ENCODE assay signal across 25 cellular contexts in genomic region chr2:107312240-107312639, GRCh38.
A peak's percentile ranks its signal among the peaks of the same experiment; 100 is the strongest.
DNase-seq lines count a peak whose midpoint lies in the region; ATAC-seq, FAIRE-seq and TF ChIP-seq lines count a peak whose summit lies in the region.
"Had no signal": no experiment of that assay in that cellular context is flagged by ENCODE, and none has a peak within 500 bp of the region (broad histone marks: within the 10 kb centered on the region; RNA-seq: fewer than 3 reads in every experiment).

No MANE protein-coding gene starts in this region.

- H3F3A ChIP-seq in GM23338 (replicated peaks; ENCODE audit: low read depth) = no peaks in the 10 kb centered on the region
- no peaks in the 10 kb centered on the region for H3F3A ChIP-seq in SK-N-SH (replicated peaks; ENCODE audit: insufficient read depth)

- no peaks in the 10 kb centered on the region for H3K4me1 Mint-ChIP-seq in GM23338

- H3K9me2 ChIP-seq in GM23338 (ENCODE audit: insufficient read depth) (no peaks in the 10 kb centered on the region), SK-N-SH (no peaks in the 10 kb centered on the region)

- 37% methylated on average over 4 of the region's 4 CpGs for WGBS in SK-N-SH (ENCODE audit: low lambda C conversion rate)
- WGBS in adrenal gland, 4 donors = 82 to 92% (median 85%) methylated on average over 4 of the region's 4 CpGs

- TF ChIP-seq CTCF in BE2C (IDR thresholded peaks at IDR 0.05; ENCODE audit: low read depth, low read length) (no peak), GM23338 (conservative IDR thresholded peaks at IDR 0.05; ENCODE audit: low read depth in 2 of 2) (no peak), SK-N-SH (IDR thresholded peaks at IDR 0.05) (no peak), adrenal gland (IDR thresholded peaks at IDR 0.05) (no peak), kidney (IDR thresholded peaks at IDR 0.05; ENCODE audit: borderline replicate concordance, extremely low read depth, insufficient read depth) (no peak)

- 0 out of 2 replicates have a peak overlapping the region, but pooled peaks have one; percentile 28 for H2AFZ ChIP-seq in GM23338
- H2AFZ ChIP-seq in SK-N-SH (ENCODE audit: low read depth) = no peak overlapping the region

- no peak overlapping the region for H3K4me3 Mint-ChIP-seq in GM23338
- H3K4me3 Mint-ChIP-seq: CD4-positive, alpha-beta T cell; CD8-positive, alpha-beta T cell had no signal

- H3K9me3 ChIP-seq in BE2C (no peaks in the 10 kb centered on the region), SK-N-SH (no peaks in the 10 kb centered on the region), adrenal gland (replicated peaks in 1 of 3) (no peaks in the 10 kb centered on the region), kidney (ENCODE audit: control insufficient read depth in 1 of 2, low read length in 2 of 2) (no peaks in the 10 kb centered on the region)
- H3K9me3 ChIP-seq: BLaER1 treated with 17β-estradiol and CSF1 and Interleukin-3, amounts not matched to agents 10 nM and 100 nM; Caco-2 had no signal

- no peaks in the 10 kb centered on the region for H3K27me3 ChIP-seq in BE2C
- H3K27me3 ChIP-seq in GM23338 (ENCODE audit: insufficient read depth) = no peaks in the 10 kb centered on the region
- no peaks in the 10 kb centered on the region for H3K27me3 ChIP-seq in SK-N-SH (ENCODE audit: insufficient read depth)
- no peaks in the 10 kb centered on the region for H3K27me3 ChIP-seq in adrenal gland
- H3K27me3 ChIP-seq: BLaER1 treated with 17β-estradiol and CSF1 and Interleukin-3, amounts not matched to agents 10 nM and 100 nM had no signal

- H3K4me2 ChIP-seq in GM23338 (no peak overlapping the region), SK-N-SH (no peak overlapping the region)
- H3K4me2 ChIP-seq: BLaER1 treated with 17β-estradiol and CSF1 and Interleukin-3, amounts not matched to agents 10 nM and 100 nM had no signal

- no peaks in the 10 kb centered on the region for H3K4me1 ChIP-seq in BE2C
- H3K4me1 ChIP-seq in GM23338 (ENCODE audit: insufficient read depth) = no peaks in the 10 kb centered on the region
- H3K4me1 ChIP-seq in SK-N-SH (ENCODE audit: control insufficient read depth in 1 of 2, insufficient read depth in 2 of 2, low read depth in 1 of 2, low read length in 1 of 2) = peaks cover 0 to 4% of the 10 kb centered on the region in 2 experiments; a peak in 1 of 4 replicates
- H3K4me1 ChIP-seq in adrenal gland (replicated peaks in 1 of 2) = no peaks in the 10 kb centered on the region
- H3K4me1 ChIP-seq in kidney (ENCODE audit: control insufficient read depth in 1 of 2, insufficient read depth in 1 of 2, low read depth in 1 of 2, low read length in 2 of 2) = no peaks in the 10 kb centered on the region
- H3K4me1 ChIP-seq: BLaER1 treated with 17β-estradiol and CSF1 and Interleukin-3, amounts not matched to agents 10 nM and 100 nM; Caco-2 had no signal

- peaks cover 4% of the 10 kb centered on the region; the same call in 1 of the 3 replicates for H3K36me3 Mint-ChIP-seq in GM23338 (ENCODE audit: low read depth)
- H3K36me3 Mint-ChIP-seq: CD8-positive, alpha-beta T cell had no signal

- POLR2A ChIA-PET in SK-N-SH (lab: Yijun Ruan, JAX) = interaction anchor here (0.7 kb wide), 1 partner anchor 255 kb away, joined by 3 read pairs; no protein-coding TSS in a partner anchor

- H3K4me3 ChIP-seq in BE2C (ENCODE audit: low read depth, low read length) = no peak overlapping the region
- H3K4me3 ChIP-seq in GM23338 = no peak overlapping the region
- H3K4me3 ChIP-seq in SK-N-SH (ENCODE audit: low read depth in 2 of 2, low read length in 1 of 2) = no peak overlapping the region
- H3K4me3 ChIP-seq in adrenal gland = no peak overlapping the region
- H3K4me3 ChIP-seq in kidney (ENCODE audit: low read length in 2 of 2) = no peak overlapping the region
- H3K4me3 ChIP-seq: BLaER1 treated with 17β-estradiol and CSF1 and Interleukin-3, amounts not matched to agents 10 nM and 100 nM; GM12878 had no signal

- H4K20me1 ChIP-seq in GM23338 (replicated peaks; ENCODE audit: insufficient read depth) (no peaks in the 10 kb centered on the region), SK-N-SH (ENCODE audit: insufficient read depth) (no peaks in the 10 kb centered on the region)
- H4K20me1 ChIP-seq: BLaER1 treated with 17β-estradiol and CSF1 and Interleukin-3, amounts not matched to agents 10 nM and 100 nM had no signal

- peak; percentile 17 for DNase-seq in BE2C
- DNase-seq in GM23338 (ENCODE audit: low spot score) = no peak
- peak; percentile 81 for DNase-seq in NCI-H1694 treated with DMSO at 0.1 percent for 48 hours (lab: John Stamatoyannopoulos, UW)
- peak; percentile 44 for DNase-seq in SK-N-SH
- DNase-seq in adrenal gland = no peak
- DNase-seq in stimulated activated CD8-positive, alpha-beta memory T cell treated with anti-CD3 and anti-CD28 coated beads, Interleukin-4, amount 100 ng/mL, for 48 hours = no peak
- no peak for DNase-seq in kidney
- DNase-seq in stimulated activated CD4-positive, alpha-beta T cell treated with anti-CD3 and anti-CD28 coated beads, Interleukin-4, amount 100 ng/mL, for 1 hour = no peak
- DNase-seq: 8988T; ACHN; Caco-2; Calu3; CD4-positive, alpha-beta T cell; CD8-positive, alpha-beta T cell; DND-41; EL; GDM1 had no signal

- H3K79me2 ChIP-seq in GM23338 (replicated peaks; ENCODE audit: insufficient read depth) = no peaks in the 10 kb centered on the region
- H3K79me2 ChIP-seq in SK-N-SH (ENCODE audit: insufficient read depth) = no peaks in the 10 kb centered on the region

- H3K36me3 ChIP-seq in BE2C (no peaks in the 10 kb centered on the region), GM23338 (ENCODE audit: insufficient read depth) (no peaks in the 10 kb centered on the region), SK-N-SH (replicated peaks in 1 of 2; ENCODE audit: control insufficient read depth in 1 of 2, insufficient read depth in 2 of 2, low read length in 1 of 2) (no peaks in the 10 kb centered on the region), adrenal gland (replicated peaks in 1 of 2) (no peaks in the 10 kb centered on the region), kidney (ENCODE audit: control insufficient read depth in 1 of 2, insufficient read depth in 2 of 2, low read length in 2 of 2) (no peaks in the 10 kb centered on the region)
- H3K36me3 ChIP-seq: BLaER1 treated with 17β-estradiol and CSF1 and Interleukin-3, amounts not matched to agents 10 nM and 100 nM had no signal

- no peak for FAIRE-seq in kidney (lab: Jason Lieb, UNC)
- FAIRE-seq: A204.1, D721Med, GM12878, GM12892, GM18507, GM19239 had no signal

- no peak; the same call in 1 of the 2 replicates for TF ChIP-seq RAD21 in SK-N-SH (IDR thresholded peaks at IDR 0.05; ENCODE audit: low read length)

- ATAC-seq in GM23338 = no peak
- ATAC-seq: CD8-positive, alpha-beta T cell; GM12878 had no signal

- CTCF ChIA-PET in SK-N-SH (lab: Yijun Ruan, JAX) = no interaction called here

- peak in 1 of 2 experiments; percentile 89; a peak in 2 of 4 replicates for TF ChIP-seq EP300 in SK-N-SH (IDR thresholded peaks at IDR 0.05; ENCODE audit: borderline replicate concordance in 1 of 2, low read depth in 1 of 2, low read length in 1 of 2)

- H3K9ac ChIP-seq in SK-N-SH = no peak overlapping the region
- H3K9ac ChIP-seq in kidney (ENCODE audit: low read length in 2 of 2) = no peak overlapping the region
- H3K9ac ChIP-seq: BLaER1 treated with 17β-estradiol and CSF1 and Interleukin-3, amounts not matched to agents 10 nM and 100 nM had no signal

- H3K27ac Mint-ChIP-seq in GM23338 = no peak overlapping the region
- H3K27ac Mint-ChIP-seq: CD4-positive, alpha-beta T cell; CD8-positive, alpha-beta T cell had no signal

- H3K27ac ChIP-seq in GM23338 (ENCODE audit: low read depth) (no peak overlapping the region), SK-N-SH (ENCODE audit: low read depth in 2 of 2, low read length in 1 of 2) (peak overlapping the region in 1 of 2 experiments; percentile 78; a peak in 2 of 4 replicates), adrenal gland (no peak overlapping the region), kidney (ENCODE audit: low read depth in 2 of 2, low read length in 2 of 2) (no peak overlapping the region)
- H3K27ac ChIP-seq: BLaER1 treated with 17β-estradiol and CSF1 and Interleukin-3, amounts not matched to agents 10 nM and 100 nM; C4-2B had no signal

- no peaks in the 10 kb centered on the region for H3K27me3 Mint-ChIP-seq in GM23338 (ENCODE audit: insufficient read depth, low read depth, poor library complexity)
- H3K27me3 Mint-ChIP-seq: CD4-positive, alpha-beta T cell had no signal

- no peak for TF ChIP-seq POLR2A in adrenal gland (IDR thresholded peaks at IDR 0.05)

- peaks cover 4% of the 10 kb centered on the region; the same call in 2 of the 3 replicates for H3K9me3 Mint-ChIP-seq in GM23338

- intact Hi-C loops in adrenal gland (cut with DNase I) (no loop called here), kidney (cut with DNase I) (no loop called here)

TF ChIP-seq in SK-N-SH, 30 proteins besides CTCF, POLR2A, EP300 and RAD21:
- TF ChIP-seq FOXJ3 (CRISPR knock-in tag; IDR thresholded peaks at IDR 0.05) (0 out of 2 replicates have a peak, but pooled peaks have one; percentile 31), GATA2 (CRISPR knock-in tag; IDR thresholded peaks at IDR 0.05) (peak; percentile 66), RCOR1 (IDR thresholded peaks at IDR 0.05; ENCODE audit: low read length) (peak; percentile 69), FOSL2 (IDR thresholded peaks at IDR 0.05; ENCODE audit: borderline replicate concordance, low read depth) (no peak), ELF1 (IDR thresholded peaks at IDR 0.05) (no peak), CHD2 (IDR thresholded peaks at IDR 0.05; ENCODE audit: low read length, partially characterized antibody) (peak; percentile 40)

Comparison
In these comparisons a context has a peak if more than half of its experiments do, and no peak if none do; other contexts are left out.
1. DNase-seq: peak in BE2C (single experiment), NCI-H1694 treated with DMSO at 0.1 percent for 48 hours (single experiment) and SK-N-SH (single experiment); none in GM23338 (single experiment), adrenal gland (0 of 7), stimulated activated CD8-positive, alpha-beta memory T cell treated with anti-CD3 and anti-CD28 coated beads, Interleukin-4, amount 100 ng/mL, for 48 hours (single experiment), kidney (single experiment) and stimulated activated CD4-positive, alpha-beta T cell treated with anti-CD3 and anti-CD28 coated beads, Interleukin-4, amount 100 ng/mL, for 1 hour (single experiment).